ENCODE assay signal across 1 cellular context in genomic region chr1:39354572-39354971, GRCh38.
TF ChIP-seq lines count a peak whose summit lies in the region.

No MANE protein-coding gene starts in this region.

TF ChIP-seq in HCT116, 20 proteins besides CTCF, POLR2A, EP300 and RAD21 (continued from another document):
- TF ChIP-seq MAX (IDR thresholded peaks at IDR 0.05) (no peak), ZNF274 (IDR thresholded peaks at IDR 0.05; ENCODE audit: low read depth, low read length) (no peak), POLR2AphosphoS5 (IDR thresholded peaks at IDR 0.05; ENCODE audit: low read depth, low read length) (no peak), TCF7L2 (IDR thresholded peaks at IDR 0.05; ENCODE audit: borderline replicate concordance, extremely low read depth, insufficient read depth, insufficient read length) (no peak), CEBPB (IDR thresholded peaks at IDR 0.05; ENCODE audit: low read depth) (no peak), YY1 (IDR thresholded peaks at IDR 0.05; ENCODE audit: extremely low read depth, insufficient replicate concordance, low read depth, low read length) (no peak), JUND (IDR thresholded peaks at IDR 0.05) (no peak)
